Comparison of ENCODE assay signal across 8 cellular contexts in the genomic region with DNA sequence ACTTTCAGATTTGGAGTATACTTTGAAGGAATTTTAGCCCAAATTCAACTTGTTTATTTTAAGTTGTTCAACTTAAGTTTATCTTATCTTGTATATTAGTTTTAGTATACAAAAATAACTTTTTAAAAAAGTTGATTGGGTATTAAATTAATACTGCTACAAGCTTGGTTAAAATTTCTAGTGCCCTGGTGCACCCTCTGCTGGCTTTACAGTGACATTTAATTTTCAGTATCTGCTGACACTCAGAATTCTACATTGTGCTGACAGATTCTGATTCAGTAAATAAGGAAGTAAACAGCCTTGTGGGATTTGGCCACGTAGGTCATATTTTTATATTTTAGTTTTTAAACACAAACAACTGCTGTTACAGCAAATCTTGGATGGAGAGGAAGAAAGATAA. TPM values are rescaled to one million over a fixed set of nuclear protein-coding genes. Genes with fewer than 3 reads are reported as not detected.
DNase-seq lines count a peak whose midpoint lies in the region; ATAC-seq and TF ChIP-seq lines count a peak whose summit lies in the region.

No MANE protein-coding gene starts in this region.

- ATAC-seq in GM18499 (IDR thresholded peaks at IDR 0.05; ENCODE audit: insufficient read depth, unreplicated experiment) (peak; percentile 45), aorta (ENCODE audit: low FRiP score) (no peak), GM18907 (IDR thresholded peaks at IDR 0.05; ENCODE audit: unreplicated experiment) (no peak)

- TF ChIP-seq CTCF in AG04450 (IDR thresholded peaks at IDR 0.05; ENCODE audit: low read depth, low read length) (peak; percentile 29; the same call in 1 of the 2 replicates), esophagus squamous epithelium (IDR thresholded peaks at IDR 0.05) (peak in 5 of 6 experiments; percentile 29 to 51 (median 43)), smooth muscle cell (IDR thresholded peaks at IDR 0.05; ENCODE audit: borderline replicate concordance, insufficient read depth, poor library complexity, severe bottlenecking) (peak; percentile 42)

- no peak for DNase-seq in AG04450 (ENCODE audit: low read depth, low spot score)
- peak; percentile 76 for DNase-seq in RPMI8226
- no peak for DNase-seq in esophagus squamous epithelium (lab: John Stamatoyannopoulos, UW)
- DNase-seq in smooth muscle cell (lab: John Stamatoyannopoulos, UW; ENCODE audit: unreplicated experiment) = no peak
- DNase-seq in HuH-7.5 (ENCODE audit: low spot score) = no peak
- DNase-seq in aorta = no peak

- no peaks in the 10 kb centered on the region for H3K9me3 ChIP-seq in AG04450 (ENCODE audit: control insufficient read depth, insufficient read depth, low read length)
- no peaks in the 10 kb centered on the region for H3K9me3 ChIP-seq in esophagus squamous epithelium
- no peaks in the 10 kb centered on the region for H3K9me3 ChIP-seq in smooth muscle cell (replicated peaks; ENCODE audit: low read depth)
- H3K9me3 ChIP-seq in aorta (ENCODE audit: control insufficient read depth, low read length) = no peaks in the 10 kb centered on the region

- intact Hi-C loops in esophagus squamous epithelium (cut with DNase I) = no loop called here
- intact Hi-C loops in aorta (cut with DNase I) = loop anchor here in 1 of 2 donors (5.0 to 10.0 kb wide), 3 partner anchors 82 to 797 kb away; partner anchors contain the start of gene IGBP1

- CTCF ChIA-PET in AG04450 (lab: Charles Lee) = interaction anchor here (0.6 to 2.0 kb wide), 6 partner anchors 13 to 796 kb away, joined by 3 to 8 read pairs (median 6); partner anchors contain the start of gene IGBP1

- no peak overlapping the region for H3K4me2 ChIP-seq in smooth muscle cell

- H3F3A ChIP-seq in smooth muscle cell (ENCODE audit: low read depth) = no peaks in the 10 kb centered on the region

- no peak overlapping the region for H3K9ac ChIP-seq in smooth muscle cell (ENCODE audit: low read depth)

- H3K79me2 ChIP-seq in smooth muscle cell (ENCODE audit: low read depth) = no peaks in the 10 kb centered on the region

- WGBS in esophagus squamous epithelium, 2 donors = 0% methylated on average over 1 of the region's 1 CpG
- 13% methylated on average over 1 of the region's 1 CpG for WGBS in smooth muscle cell (ENCODE audit: low lambda C conversion rate)
- 6 to 9% methylated on average over 1 of the region's 1 CpG for WGBS in aorta, 2 donors

- no peak overlapping the region for H3K27ac ChIP-seq in AG04450 (ENCODE audit: low read depth, low read length)
- H3K27ac ChIP-seq in esophagus squamous epithelium = no peak overlapping the region
- no peak overlapping the region for H3K27ac ChIP-seq in smooth muscle cell (ENCODE audit: low read depth)
- H3K27ac ChIP-seq in aorta (ENCODE audit: low read depth in 1 of 2, low read length in 2 of 2) = no peak overlapping the region

- H2AFZ ChIP-seq in smooth muscle cell (ENCODE audit: low read depth) = no peak overlapping the region

- TF ChIP-seq POLR2A in esophagus squamous epithelium (IDR thresholded peaks at IDR 0.05) = no peak

- no peaks in the 10 kb centered on the region for H4K20me1 ChIP-seq in smooth muscle cell (ENCODE audit: low read depth)

- peaks cover 9% of the 10 kb centered on the region for H3K27me3 ChIP-seq in AG04450 (ENCODE audit: control insufficient read depth, insufficient read depth, low read length)
- H3K27me3 ChIP-seq in esophagus squamous epithelium = no peaks in the 10 kb centered on the region
- peaks cover 12% of the 10 kb centered on the region for H3K27me3 ChIP-seq in smooth muscle cell (ENCODE audit: low read depth)
- H3K27me3 ChIP-seq in aorta (ENCODE audit: control insufficient read depth in 1 of 2, insufficient read depth in 2 of 2, low read length in 1 of 2) = no peaks in the 10 kb centered on the region

- H3K4me3 ChIP-seq in AG04450 (ENCODE audit: low read depth, low read length) (no peak overlapping the region), esophagus squamous epithelium (no peak overlapping the region), smooth muscle cell (no peak overlapping the region), aorta (ENCODE audit: low read length in 2 of 2) (no peak overlapping the region)

- H3K36me3 ChIP-seq in esophagus squamous epithelium (no peaks in the 10 kb centered on the region), smooth muscle cell (ENCODE audit: low read depth) (no peaks in the 10 kb centered on the region), aorta (ENCODE audit: control insufficient read depth in 1 of 2, insufficient read depth in 2 of 2, low read length in 1 of 2) (no peaks in the 10 kb centered on the region)

- POLR2A ChIA-PET in AG04450 (lab: Yijun Ruan, JAX) = no interaction called here

- peaks cover 0 to 26% (median 0%) of the 10 kb centered on the region in 3 donors for H3K4me1 ChIP-seq in esophagus squamous epithelium
- no peaks in the 10 kb centered on the region for H3K4me1 ChIP-seq in smooth muscle cell (ENCODE audit: low read depth)
- H3K4me1 ChIP-seq in aorta (ENCODE audit: control insufficient read depth in 1 of 2, insufficient read depth in 2 of 2, low read length in 2 of 2) = no peaks in the 10 kb centered on the region

RNA-seq across cellular contexts. Expression of gene EDA, which starts 2.9 kb away (rescaled TPM):
- polyA plus RNA-seq in AG04450 (2011; rRNA removed) (0.02 TPM in 1 of 2 replicates, not detected in the other), smooth muscle cell (1.0 TPM in 1 of 2 replicates, not detected in the other), aorta (1 to 10 TPM; 1.7 to 2.4 TPM)
- polyA minus RNA-seq in AG04450 (2011; rRNA and poly(A)+ RNA removed) = 0.05 TPM in 1 of 2 replicates, not detected in the other
- total RNA-seq in esophagus squamous epithelium (1 to 10 TPM; 1.5 to 2.9 (median 2.4) TPM), smooth muscle cell (1.3 and 2.0 TPM in 2 replicates), aorta (1 to 10 TPM; 4.6 to 9.0 TPM)
